Comparison of ENCODE assay signal across 28 cellular contexts in the genomic region with DNA sequence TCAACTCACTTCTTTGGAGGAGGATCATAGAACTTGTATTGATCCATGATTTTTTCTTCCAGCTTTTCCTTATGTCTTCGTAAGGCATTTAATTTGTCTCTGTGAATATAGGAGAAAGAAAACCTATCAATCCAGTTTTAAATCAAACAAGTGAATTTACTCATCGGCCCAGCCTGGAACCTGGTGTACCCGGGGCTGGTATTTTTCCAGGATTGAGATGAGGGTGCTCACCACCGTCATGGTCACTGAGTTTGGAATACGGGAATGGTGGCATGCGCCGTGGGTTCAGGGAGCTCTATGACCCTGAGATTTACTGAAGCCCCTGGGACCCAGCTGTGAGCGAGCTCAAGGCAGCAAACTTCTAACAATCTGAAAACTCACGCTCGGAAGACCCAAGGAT. TPM values are rescaled to one million over a fixed set of nuclear protein-coding genes. Genes with fewer than 3 reads are reported as not detected.
DNase-seq lines count a peak whose midpoint lies in the region; ATAC-seq, FAIRE-seq and TF ChIP-seq lines count a peak whose summit lies in the region.
"Had no signal": no experiment of that assay in that cellular context is flagged by ENCODE, and none has a peak within 500 bp of the region (broad histone marks: within the 10 kb centered on the region; RNA-seq: fewer than 3 reads in every experiment).

No MANE protein-coding gene starts in this region.

- no peak for FAIRE-seq in GM19239 (lab: Jason Lieb, UNC)
- FAIRE-seq: D721Med had no signal

- DNase-seq in T47D (ENCODE audit: low read depth in 1 of 2, low spot score in 1 of 2) (peak; percentile 83 to 90), mammary epithelial cell (no peak), T-helper 17 cell (no peak), natural killer cell (no peak), DMS79 treated with DMSO at 0.1 percent for 48 hours (lab: John Stamatoyannopoulos, UW) (no peak), NCI-H187 treated with DMSO at 0.1 percent for 48 hours (lab: John Stamatoyannopoulos, UW) (no peak), GM19239 (ENCODE audit: insufficient read length, low spot score) (no peak)
- DNase-seq: activated CD8-positive, alpha-beta memory T cell treated with anti-CD3 and anti-CD28 coated beads, Interleukin-2, amount 50 U/mL, for 48 hours; activated gamma-delta T cell; adrenal gland; central memory CD4-positive, alpha-beta T cell; erythroblast; HCEC 1CT; hypothalamus; NCI-H1417; NCI-H2081; NCI-H2227 treated with DMSO at 0.1 percent for 48 hours; NCI-H526; NK-92 treated with Interleukin-12 subunit alpha and Interleukin-12 subunit beta, amount 100 ng/mL, for 24 hours; Right ventricle myocardium superior; stimulated activated naive CD8-positive, alpha-beta T cell treated with anti-CD3 and anti-CD28 coated beads, Interleukin-15, Interleukin-2, amounts not matched to agents 100 U/mL and 50 U/mL, for 24 hours; T-helper 9 cell had no signal

- dilution Hi-C loops in mammary epithelial cell (cut with HindIII; ENCODE audit: low sequenced_read_pairs) = loop anchor here (5.0 to 25.0 kb wide), 4 partner anchors 56 to 399 kb away; no protein-coding TSS in a partner anchor

- H3K4me3 ChIP-seq in mammary epithelial cell (replicated peaks in 1 of 3; ENCODE audit: insufficient read depth in 1 of 3, low read depth in 2 of 3, low read length in 3 of 3) = no peak overlapping the region
- H3K4me3 ChIP-seq: adrenal gland; BLaER1 treated with 17β-estradiol and CSF1 and Interleukin-3, amounts not matched to agents 10 nM and 100 nM; smooth muscle cell had no signal

- no peaks in the 10 kb centered on the region for H3K36me3 ChIP-seq in mammary epithelial cell (ENCODE audit: insufficient read depth, low read length)
- H3K36me3 ChIP-seq: adrenal gland had no signal

- H3K4me1 Mint-ChIP-seq in T-helper 17 cell (peaks cover 14% of the 10 kb centered on the region), natural killer cell (peaks cover 18 to 21% of the 10 kb centered on the region in 2 donors)
- H3K4me1 Mint-ChIP-seq: WTC11 had no signal

- no peaks in the 10 kb centered on the region for H3K27me3 Mint-ChIP-seq in T-helper 17 cell
- H3K27me3 Mint-ChIP-seq in natural killer cell (ENCODE audit: low read depth in 2 of 2) = no peaks in the 10 kb centered on the region
- H3K27me3 Mint-ChIP-seq: dendritic cell treated with granulocyte-macrophage colony-stimulating factor and Interleukin-4, amounts not matched to agents 40 ng/mL and 50 ng/mL, for 4 days had no signal

- H3K36me3 Mint-ChIP-seq in T-helper 17 cell (ENCODE audit: low read depth) (peaks cover 10% of the 10 kb centered on the region), natural killer cell (peaks cover 9% of the 10 kb centered on the region)

- H3K79me2 ChIP-seq in mammary epithelial cell (ENCODE audit: insufficient read depth, low read length) = no peaks in the 10 kb centered on the region

- no peaks in the 10 kb centered on the region for H3K9me3 Mint-ChIP-seq in natural killer cell
- H3K9me3 Mint-ChIP-seq: dendritic cell treated with granulocyte-macrophage colony-stimulating factor and Interleukin-4, amounts not matched to agents 40 ng/mL and 50 ng/mL, for 4 days; WTC11 had no signal

- intact Hi-C loops in mammary epithelial cell (cut with micrococcal nuclease) = no loop called here
- intact Hi-C loops in natural killer cell (cut with micrococcal nuclease) = no loop called here

- H3K27ac ChIP-seq in mammary epithelial cell (ENCODE audit: insufficient read depth, low read depth, low read length) = no peak overlapping the region
- H3K27ac ChIP-seq: adrenal gland; BLaER1 treated with 17β-estradiol and CSF1 and Interleukin-3, amounts not matched to agents 10 nM and 100 nM had no signal

- no peak overlapping the region for H2AFZ ChIP-seq in mammary epithelial cell (ENCODE audit: low read depth, low read length)

- no peaks in the 10 kb centered on the region for H4K20me1 ChIP-seq in mammary epithelial cell (ENCODE audit: insufficient read depth, low read length)

- in situ Hi-C loops in T47D (cut with HindIII; ENCODE audit: low pct_unique_long_range_greater_than_20kb, low sequenced_read_pairs) = loop anchor here (10.0 kb wide), 1 partner anchor 386 kb away; no protein-coding TSS in a partner anchor
- in situ Hi-C loops in mammary epithelial cell (cut with MboI; ENCODE audit: low sequenced_read_pairs in 2 of 2) = loop anchor here in 1 of 2 donors (25.0 kb wide), 1 partner anchor 379 kb away; no protein-coding TSS in a partner anchor

- H3K4me2 ChIP-seq in mammary epithelial cell (ENCODE audit: insufficient read depth, low read depth, low read length) = no peak overlapping the region
- H3K4me2 ChIP-seq: BLaER1 treated with 17β-estradiol and CSF1 and Interleukin-3, amounts not matched to agents 10 nM and 100 nM; smooth muscle cell had no signal

- H3K4me1 ChIP-seq in mammary epithelial cell (ENCODE audit: insufficient read depth, low read length) = peaks cover 15% of the 10 kb centered on the region
- H3K4me1 ChIP-seq: adrenal gland had no signal

- H3K9me3 ChIP-seq in mammary epithelial cell (replicated peaks; ENCODE audit: insufficient read depth, low read length) (no peaks in the 10 kb centered on the region), T-helper 17 cell (ENCODE audit: control insufficient read depth, low read length, poor library complexity, severe bottlenecking) (no peaks in the 10 kb centered on the region)
- H3K9me3 ChIP-seq: adrenal gland; BLaER1 treated with 17β-estradiol and CSF1 and Interleukin-3, amounts not matched to agents 10 nM and 100 nM had no signal

- H3K27me3 ChIP-seq in mammary epithelial cell (ENCODE audit: insufficient read depth, low read length) = peaks cover 7% of the 10 kb centered on the region
- H3K27me3 ChIP-seq: adrenal gland had no signal

- no peak for TF ChIP-seq CTCF in mammary epithelial cell (conservative IDR thresholded peaks at IDR 0.05 in 1 of 2, IDR thresholded peaks at IDR 0.05 in 1 of 2; ENCODE audit: extremely low read depth in 1 of 2, insufficient read depth in 1 of 2, low read depth in 1 of 2, low read length in 2 of 2)
- TF ChIP-seq CTCF in natural killer cell (IDR thresholded peaks at IDR 0.05) = no peak

- H3K4me3 Mint-ChIP-seq in T-helper 17 cell (no peak overlapping the region), natural killer cell (no peak overlapping the region)
- H3K4me3 Mint-ChIP-seq: dendritic cell treated with granulocyte-macrophage colony-stimulating factor and Interleukin-4, amounts not matched to agents 40 ng/mL and 50 ng/mL, for 4 days; WTC11 had no signal

- no peak overlapping the region for H3K9ac ChIP-seq in mammary epithelial cell (ENCODE audit: insufficient read depth, low read length)
- H3K9ac ChIP-seq: BLaER1 treated with 17β-estradiol and CSF1 and Interleukin-3, amounts not matched to agents 10 nM and 100 nM had no signal

- 96% methylated on average over 7 of the region's 10 CpGs for WGBS in mammary epithelial cell (ENCODE audit: low coverage, missing lambda C conversion rate)

- ATAC-seq in T-helper 17 cell = no peak
- ATAC-seq in natural killer cell = no peak
- ATAC-seq: right cardiac atrium; stimulated activated naive CD8-positive, alpha-beta T cell treated with anti-CD3 and anti-CD28 coated beads, Interleukin-15, Interleukin-2, amounts not matched to agents 100 U/mL and 50 U/mL, for 24 hours; WTC11 had no signal

- CTCF ChIA-PET in mammary epithelial cell (lab: Charles Lee; ENCODE audit: low non-redundant PET) = no interaction called here

- H3K27ac Mint-ChIP-seq in T-helper 17 cell = peak overlapping the region; percentile 91
- peak overlapping the region; percentile 85 to 90 for H3K27ac Mint-ChIP-seq in natural killer cell
- H3K27ac Mint-ChIP-seq: dendritic cell treated with granulocyte-macrophage colony-stimulating factor and Interleukin-4, amounts not matched to agents 40 ng/mL and 50 ng/mL, for 4 days; WTC11 had no signal

- no TSS peak for BruUV-seq in mammary epithelial cell (replicated peaks; lab: Mats Ljungman, UMichigan)

RNA-seq across cellular contexts. Expression of gene GPR68, which starts 46.5 kb away (rescaled TPM):
- total RNA-seq in mammary epithelial cell = under 1 TPM in 1 of 2 donors, not detected in 1; 0.83 TPM
- 0.06 TPM for polyA plus RNA-seq in mammary epithelial cell
- polyA minus RNA-seq in mammary epithelial cell = not detected
- 10 to 100 TPM in 1 of 2 donors, 1 to 10 TPM in 1; 7.6 to 12.4 TPM for total RNA-seq in T-helper 17 cell
- total RNA-seq in natural killer cell = 10 to 100 TPM in 2 of 3 donors, 1 to 10 TPM in 1; 7.6 to 24.0 (median 15.7) TPM

Comparison
In these comparisons a context has a peak if more than half of its experiments do, and no peak if none do; other contexts are left out.
1. DNase-seq: peak in T47D (2 of 2); none in mammary epithelial cell (single experiment), T-helper 17 cell (0 of 3), natural killer cell (single experiment), DMS79 treated with DMSO at 0.1 percent for 48 hours (single experiment), NCI-H187 treated with DMSO at 0.1 percent for 48 hours (single experiment) and GM19239 (single experiment).
2. RNA of gene GPR68, which starts 46.5 kb away (total RNA-seq): 7.6 to 24.0 TPM in natural killer cell and 7.6 to 12.4 TPM in T-helper 17 cell; 0.83 TPM in mammary epithelial cell; every median in the first group is over 4 times any median in the second.